ENCODE assay signal across 32 cellular contexts in genomic region chr17:66934040-66934439, GRCh38. TPM values are rescaled to one million over a fixed set of nuclear protein-coding genes. Genes with fewer than 3 reads are reported as not detected.
"Had no signal": no experiment of that assay in that cellular context is flagged by ENCODE, and none has a peak within 500 bp of the region (broad histone marks: within the 10 kb centered on the region; RNA-seq: fewer than 3 reads in every experiment).

No MANE protein-coding gene starts in this region.

- ATAC-seq: left colon; left lung; natural killer cell; sciatic nerve; stimulated activated memory B cell treated with anti-CD40 and anti-IgM and Interleukin-4, amounts not matched to agents 10 μg/mL and 1 μg/mL and 100 μg/mL, for 72 hours; stimulated activated naive CD8-positive, alpha-beta T cell treated with anti-CD3 and anti-CD28 coated beads, Interleukin-15, amount 100 ng/mL, for 72 hours had no signal

- H3K4me3 ChIP-seq: left lung, lung, neural progenitor cell, ovary, right atrium auricular region, tibial nerve, vagina had no signal

- H3K27ac ChIP-seq: left lung, neural progenitor cell, ovary, right atrium auricular region, tibial nerve, vagina had no signal

- H3K36me3 Mint-ChIP-seq: immature natural killer cell; mesothelial cell of epicardium; natural killer cell; neural progenitor cell; stimulated activated memory B cell treated with anti-CD40 and anti-IgM and Interleukin-4, amounts not matched to agents 10 μg/mL and 1 μg/mL and 100 μg/mL, for 72 hours; type B pancreatic cell had no signal

- DNase-seq: hypothalamus; immature natural killer cell; kidney; left colon; mesendoderm; naive B cell; natural killer cell; nephron progenitor cell; ovary; small intestine; stimulated activated CD4-positive, alpha-beta T cell treated with anti-CD3 and anti-CD28 coated beads, Interleukin-1b, Interleukin-23, amount 100 ng/mL, for 48 hours; stimulated activated CD4-positive, alpha-beta T cell treated with anti-CD3 and anti-CD28 coated beads, Interleukin-2, amount 100 ng/mL, for 48 hours; stimulated activated CD4-positive, alpha-beta T cell treated with anti-CD3 and anti-CD28 coated beads, Interleukin-4, amount 100 ng/mL, for 4 hours; stimulated activated CD8-positive, alpha-beta memory T cell treated with anti-CD3 and anti-CD28 coated beads, Interleukin-4, amount 100 ng/mL, for 48 hours; stimulated activated naive CD4-positive, alpha-beta T cell treated with Interleukin-2 at 50 U/mL for 16 hours; stimulated activated naive CD8-positive, alpha-beta T cell treated with anti-CD3 and anti-CD28 coated beads, Interleukin-15, amount 100 ng/mL, for 72 hours; substantia nigra had no signal

- H3K27ac Mint-ChIP-seq: immature natural killer cell; mesothelial cell of epicardium; naive B cell; natural killer cell; nephron progenitor cell; neural progenitor cell; progenitor cell of endocrine pancreas; stimulated activated memory B cell treated with anti-CD40 and anti-IgM and Interleukin-4, amounts not matched to agents 10 μg/mL and 1 μg/mL and 100 μg/mL, for 72 hours; stimulated activated naive CD8-positive, alpha-beta T cell treated with anti-CD3 and anti-CD28 coated beads, Interleukin-15, amount 100 ng/mL, for 72 hours; type B pancreatic cell had no signal

- H3K4me1 ChIP-seq: left lung, neural progenitor cell, right atrium auricular region, tibial nerve, vagina had no signal

- FAIRE-seq: islet of Langerhans, kidney, small intestine had no signal

- H3K4me3 Mint-ChIP-seq: immature natural killer cell; mesothelial cell of epicardium; naive B cell; natural killer cell; nephron progenitor cell; neural progenitor cell; stimulated activated memory B cell treated with anti-CD40 and anti-IgM and Interleukin-4, amounts not matched to agents 10 μg/mL and 1 μg/mL and 100 μg/mL, for 72 hours; stimulated activated naive CD8-positive, alpha-beta T cell treated with anti-CD3 and anti-CD28 coated beads, Interleukin-15, amount 100 ng/mL, for 72 hours; type B pancreatic cell had no signal

- H3K4me1 Mint-ChIP-seq: immature natural killer cell; mesothelial cell of epicardium; naive B cell; natural killer cell; stimulated activated memory B cell treated with anti-CD40 and anti-IgM and Interleukin-4, amounts not matched to agents 10 μg/mL and 1 μg/mL and 100 μg/mL, for 72 hours; stimulated activated naive CD8-positive, alpha-beta T cell treated with anti-CD3 and anti-CD28 coated beads, Interleukin-15, amount 100 ng/mL, for 72 hours had no signal

- H3K27me3 ChIP-seq: neural progenitor cell, ovary, right atrium auricular region, tibial nerve, vagina had no signal

- H3K9me3 ChIP-seq: ovary, vagina had no signal

- H3K36me3 ChIP-seq: left lung, neural progenitor cell, ovary, right atrium auricular region, tibial nerve, vagina had no signal

- H3K27me3 Mint-ChIP-seq: type B pancreatic cell had no signal

RNA-seq across cellular contexts. Expression of gene CACNG4, which starts 30.5 kb away (rescaled TPM):
- total RNA-seq: mononuclear cell, natural killer cell, pulmonary artery endothelial cell, renal cortical epithelial cell had no signal
- polyA plus RNA-seq: immature natural killer cell had no signal
